8 cellular contexts compared by ENCODE assay signal in genomic region chr12:52070243-52070925, GRCh38. TPM values are rescaled to one million over a fixed set of nuclear protein-coding genes. Genes with fewer than 3 reads are reported as not detected.
DNase-seq lines count a peak whose midpoint lies in the region; ATAC-seq, FAIRE-seq and TF ChIP-seq lines count a peak whose summit lies in the region.

No MANE protein-coding gene starts in this region.

- no peak for ATAC-seq in HG03521 (IDR thresholded peaks at IDR 0.05; ENCODE audit: unreplicated experiment)

- DNase-seq in NCI-H748 (lab: John Stamatoyannopoulos, UW; ENCODE audit: unreplicated experiment) (peak; percentile 36), NCI-H748 treated with DMSO at 0.1 percent for 48 hours (lab: John Stamatoyannopoulos, UW) (no peak), fibroblast of the aortic adventitia (ENCODE audit: low read depth) (peak; percentile 27), RCC 7860 (ENCODE audit: low spot score) (no peak), HEK293T (ENCODE audit: extremely low spot score) (no peak)

- no peaks in the 10 kb centered on the region; the same call in 1 of the 2 replicates for H4K20me1 ChIP-seq in SU-DHL-6 (ENCODE audit: low read depth, low read length)

- H3K9me3 ChIP-seq in SU-DHL-6 (ENCODE audit: insufficient read depth, low read length), result no peaks in the 10 kb centered on the region

- peak overlapping the region; percentile 88 for H3K4me2 ChIP-seq in SU-DHL-6 (ENCODE audit: low read depth, low read length, poor library complexity, severe bottlenecking)

- H3K27ac ChIP-seq in SU-DHL-6 (ENCODE audit: low read depth, low read length), result no peak overlapping the region
- H3K27ac ChIP-seq in skin epidermis, result peak overlapping the region in 20 of 21 experiments; percentile 89 to 99 (median 96)

- H3K9me2 ChIP-seq in SU-DHL-6 (replicated peaks; ENCODE audit: insufficient read depth, low read length), result no peaks in the 10 kb centered on the region

- H3K9ac ChIP-seq in SU-DHL-6 (ENCODE audit: low read length), result peak overlapping the region; percentile 89

- H3K4me3 ChIP-seq in SU-DHL-6 (ENCODE audit: insufficient read depth, low read length, poor library complexity, severe bottlenecking) (peak overlapping the region; percentile 91), fibroblast of the aortic adventitia (ENCODE audit: low read depth, low read length) (peak overlapping the region; percentile 99), skin epidermis (peak overlapping the region; percentile 70 to 85 (median 79))

- no peaks in the 10 kb centered on the region for H3K27me3 ChIP-seq in SU-DHL-6 (ENCODE audit: low read length)

- POLR2A ChIA-PET in HEK293T (lab: Yijun Ruan, JAX), result interaction anchor here (0.9 to 3.3 kb wide), 8 partner anchors 9 to 47 kb away, joined by 3 to 23 read pairs (median 7); partner anchors contain the start of gene NR4A1

- no peak for TF ChIP-seq CTCF in SU-DHL-6 (IDR thresholded peaks at IDR 0.05; ENCODE audit: insufficient read depth, low read length, poor library complexity, severe bottlenecking)
- no peak for TF ChIP-seq CTCF in fibroblast of the aortic adventitia (IDR thresholded peaks at IDR 0.05; ENCODE audit: insufficient read depth, low read length)

- no peaks in the 10 kb centered on the region for H3F3A ChIP-seq in SU-DHL-6 (ENCODE audit: insufficient read depth)

- peak overlapping the region; percentile 75 for H2AFZ ChIP-seq in SU-DHL-6 (ENCODE audit: low read depth, low read length, severe bottlenecking)

- peaks cover 42% of the 10 kb centered on the region for H3K79me2 ChIP-seq in SU-DHL-6 (ENCODE audit: insufficient read depth, low read length)

- FAIRE-seq in RCC 7860 (lab: Jason Lieb, UNC), result no peak

- no peaks in the 10 kb centered on the region for H3K36me3 ChIP-seq in SU-DHL-6 (ENCODE audit: low read length)

- CTCF ChIA-PET in HEK293T (lab: Yijun Ruan, JAX), result interaction anchor here (0.6 to 1.5 kb wide), 4 partner anchors 14 to 47 kb away, joined by 3 to 12 read pairs (median 6); no protein-coding TSS in a partner anchor

TF ChIP-seq in HEK293T, 16 proteins besides CTCF, POLR2A, EP300 and RAD21:
- no peak for TF ChIP-seq FOXM1 (IDR thresholded peaks at IDR 0.05; ENCODE audit: borderline replicate concordance)
- TF ChIP-seq FOXA1 (IDR thresholded peaks at IDR 0.05), result no peak
- TF ChIP-seq BHLHE40 (IDR thresholded peaks at IDR 0.05; ENCODE audit: borderline replicate concordance), result no peak
- TF ChIP-seq SUZ12 (IDR thresholded peaks at IDR 0.05), result no peak
- no peak for TF ChIP-seq CTBP1 (IDR thresholded peaks at IDR 0.05; ENCODE audit: borderline replicate concordance)
- no peak for TF ChIP-seq TARDBP (IDR thresholded peaks at IDR 0.05)
- no peak for TF ChIP-seq ELF4 (IDR thresholded peaks at IDR 0.05)
- TF ChIP-seq, protein P1, sequence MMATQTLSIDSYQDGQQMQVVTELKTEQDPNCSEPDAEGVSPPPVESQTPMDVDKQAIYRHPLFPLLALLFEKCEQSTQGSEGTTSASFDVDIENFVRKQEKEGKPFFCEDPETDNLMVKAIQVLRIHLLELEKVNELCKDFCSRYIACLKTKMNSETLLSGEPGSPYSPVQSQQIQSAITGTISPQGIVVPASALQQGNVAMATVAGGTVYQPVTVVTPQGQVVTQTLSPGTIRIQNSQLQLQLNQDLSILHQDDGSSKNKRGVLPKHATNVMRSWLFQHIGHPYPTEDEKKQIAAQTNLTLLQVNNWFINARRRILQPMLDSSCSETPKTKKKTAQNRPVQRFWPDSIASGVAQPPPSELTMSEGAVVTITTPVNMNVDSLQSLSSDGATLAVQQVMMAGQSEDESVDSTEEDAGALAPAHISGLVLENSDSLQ (IDR thresholded peaks at IDR 0.05), result no peak
- no peak for TF ChIP-seq SP1 (IDR thresholded peaks at IDR 0.05)

RNA-seq across cellular contexts. Expression of gene ATG101, which starts 0.6 kb away (rescaled TPM):
- 41.1 and 89.2 TPM in 2 replicates for total RNA-seq in fibroblast of the aortic adventitia (ENCODE audit: low replicate concordance)

RNA-seq across cellular contexts. Expression of gene SMIM41, which starts 9.1 kb away (rescaled TPM):
- 0.27 and 0.98 TPM in 2 replicates for total RNA-seq in fibroblast of the aortic adventitia (ENCODE audit: low replicate concordance)

RNA-seq across cellular contexts. Expression of gene NR4A1, which starts 19.1 kb away (rescaled TPM):
- total RNA-seq in fibroblast of the aortic adventitia (ENCODE audit: low replicate concordance), result 0.82 and 3.9 TPM in 2 replicates

Comparison
In these comparisons a context has a peak if more than half of its experiments do, and no peak if none do; other contexts are left out.
1. DNase-seq: peak in NCI-H748 (single experiment) and fibroblast of the aortic adventitia (single experiment); none in NCI-H748 treated with DMSO at 0.1 percent for 48 hours (single experiment), RCC 7860 (single experiment) and HEK293T (single experiment).
2. Peak in every context shown above with its lines, with median percentiles within 50 percentile points of each other: H3K4me3 ChIP-seq.